In the genomic region with DNA sequence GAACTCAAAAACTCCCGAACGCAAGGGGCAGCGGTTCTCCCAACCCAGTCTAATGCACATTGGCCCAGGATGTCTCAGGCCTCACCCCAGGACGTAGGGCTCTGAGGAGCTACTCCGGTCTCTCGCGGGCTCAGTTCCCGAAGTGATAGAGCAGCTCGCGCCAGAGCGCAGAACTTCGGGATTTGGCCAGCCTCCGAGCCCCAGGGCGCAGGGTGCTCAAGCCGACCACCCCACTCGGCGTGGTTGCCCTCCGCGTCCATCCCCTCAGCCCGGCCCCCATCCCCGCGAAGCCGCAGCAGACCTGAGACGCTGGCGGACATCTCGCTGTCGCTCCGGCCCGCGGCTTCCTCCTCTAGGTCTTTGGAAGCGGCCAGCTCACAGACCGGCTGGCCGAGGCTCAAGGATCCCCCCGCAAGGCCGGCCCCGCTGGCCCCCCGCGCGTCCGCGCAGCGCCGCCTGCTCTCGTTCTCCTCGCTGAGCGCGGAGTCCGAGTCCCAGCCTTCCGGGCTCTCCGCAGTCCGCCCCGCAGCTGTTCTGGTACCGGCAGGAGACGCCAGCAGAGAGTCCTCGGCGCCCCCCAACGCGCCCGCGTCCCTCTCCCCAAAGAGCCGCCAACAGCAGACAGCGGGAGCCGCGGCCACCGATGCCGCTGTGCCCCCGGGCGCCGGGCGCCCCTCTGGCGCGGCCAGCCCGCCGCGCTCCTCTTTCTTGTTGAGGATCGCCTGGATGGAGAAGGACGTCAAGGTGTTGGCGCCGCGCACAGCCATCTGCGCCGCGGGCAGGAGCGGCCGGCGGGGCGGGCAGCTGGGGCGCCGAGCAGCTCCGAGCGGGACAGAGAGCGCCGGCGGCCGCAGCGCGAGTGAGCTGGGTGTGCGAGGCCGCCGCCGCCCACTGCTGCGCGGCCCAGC, we compare ENCODE assay signal across 8 cellular contexts. TPM values are rescaled to one million over a fixed set of nuclear protein-coding genes. Genes with fewer than 3 reads are reported as not detected.
DNase-seq lines count a peak whose midpoint lies in the region; ATAC-seq, FAIRE-seq and TF ChIP-seq lines count a peak whose summit lies in the region.

Gene NKX3-2, minus strand, starts transcription at position 861 of the 908 bp plus-strand sequence. Its CDS starts 94 bp downstream, at position 767.

- POLR2A ChIA-PET in GM12878 (lab: Charles Lee) = no interaction called here

- RAD21 ChIA-PET in GM12878 (lab: Charles Lee; ENCODE audit: unreplicated experiment) = interaction anchor here (0.6 to 0.9 kb wide), 2 partner anchors 691 to 812 kb away, joined by 3 read pairs; no protein-coding TSS in a partner anchor

- no peak for TF ChIP-seq CTCF in GM12878 (IDR thresholded peaks at IDR 0.05 in 2 of 3, conservative IDR thresholded peaks at IDR 0.05 in 1 of 3; ENCODE audit: control insufficient read depth in 2 of 3, extremely low read depth in 1 of 3, insufficient read depth in 1 of 3, low read depth in 3 of 3, low read length in 3 of 3)
- TF ChIP-seq CTCF in testis (IDR thresholded peaks at IDR 0.05) = no peak

- H3K27me3 ChIP-seq in HUES6 (ENCODE audit: control insufficient read depth, insufficient read depth, low read length) (peaks cover 98% of the 10 kb centered on the region), GM12878 (replicated peaks in 1 of 2; ENCODE audit: control insufficient read depth in 2 of 2, insufficient read depth in 2 of 2, low read length in 1 of 2) (peaks cover 25 to 44% of the 10 kb centered on the region in 2 experiments), testis (peaks cover 3% of the 10 kb centered on the region)

- no TSS peak for BruUV-seq in GM12878 (replicated peaks; lab: Mats Ljungman, UMichigan)

- H3K9ac ChIP-seq in HUES6 (ENCODE audit: low read length) (no peak within 1 kb of the TSS), GM12878 (ENCODE audit: control insufficient read depth, insufficient read depth, low read length) (no peak within 1 kb of the TSS)

- ATAC-seq in GM12878 (no peak), left colon (peak; percentile 60)

- H3K36me3 ChIP-seq in HUES6 (ENCODE audit: control insufficient read depth, insufficient read depth, low read length) (no peaks in the 10 kb centered on the region), GM12878 (ENCODE audit: control insufficient read depth in 2 of 2, insufficient read depth in 2 of 2, low read length in 1 of 2) (no peaks in the 10 kb centered on the region), testis (ENCODE audit: low read depth, missing control alignments) (no peaks in the 10 kb centered on the region)

- peak within 1 kb of the TSS; percentile 71 for H3K4me2 ChIP-seq in GM12878 (ENCODE audit: control insufficient read depth, insufficient read depth)

- TF ChIP-seq EP300 in GM12878 (IDR thresholded peaks at IDR 0.05; ENCODE audit: borderline replicate concordance in 1 of 2, control insufficient read depth in 1 of 2, low read depth in 2 of 2, low read length in 2 of 2) = no peak

- H3K4me3 ChIP-seq in HUES6 (ENCODE audit: low read depth, low read length) (peak within 1 kb of the TSS; percentile 50), GM12878 (peak within 1 kb of the TSS; percentile 17; the same call in 1 of the 2 replicates), testis (peak within 1 kb of the TSS; percentile 50 to 54)

- H3K4me1 ChIP-seq in HUES6 (ENCODE audit: control insufficient read depth, insufficient read depth, low read length) (peaks cover 47% of the 10 kb centered on the region), GM12878 (ENCODE audit: control insufficient read depth, insufficient read depth, low read length) (no peaks in the 10 kb centered on the region; the same call in 1 of the 2 replicates), testis (peaks cover 5% of the 10 kb centered on the region)

- CTCF ChIA-PET in GM12878 (lab: Yijun Ruan, JAX) = interaction anchor here (1.6 kb wide), 1 partner anchor 691 kb away, joined by 5 read pairs; no protein-coding TSS in a partner anchor

- in situ Hi-C loops in GM12878 (cut with MboI) = loop anchor here (25.0 kb wide), 1 partner anchor 1782 kb away; no protein-coding TSS in a partner anchor

- TF ChIP-seq POLR2A in GM12878 (IDR thresholded peaks at IDR 0.05; ENCODE audit: low read depth, low read length) (no peak), testis (IDR thresholded peaks at IDR 0.05) (no peak)

- H3K79me2 ChIP-seq in GM12878 (ENCODE audit: control insufficient read depth, insufficient read depth, low read length) = no peaks in the 10 kb centered on the region

- intact Hi-C loops in GM12878 (cut with micrococcal nuclease; ENCODE audit: unreplicated experiment) (loop anchor here (10.0 kb wide), 1 partner anchor 469 kb away; no protein-coding TSS in a partner anchor), left colon (cut with DNase I, micrococcal nuclease) (loop anchor here (10.0 kb wide), 2 partner anchors 59 to 689 kb away; partner anchors contain the start of gene RAB28 (in 1 of the 2)), testis (cut with DNase I; ENCODE audit: low total_unique reads) (no loop called here)

- no peak within 1 kb of the TSS for H3K27ac ChIP-seq in HUES6 (ENCODE audit: low read depth, low read length)
- no peak within 1 kb of the TSS for H3K27ac ChIP-seq in GM12878 (ENCODE audit: control insufficient read depth, insufficient read depth)
- no peak within 1 kb of the TSS for H3K27ac ChIP-seq in testis

- SMC1A ChIA-PET in GM12878 (lab: Charles Lee; ENCODE audit: uncharacterized antibody, unreplicated experiment) = no interaction called here

- WGBS in GM12878 (ENCODE audit: insufficient coverage, insufficient replicate concordance, low lambda C conversion rate, missing lambda C conversion rate) = 62% methylated on average over 57 of the region's 103 CpGs
- WGBS in testis, 2 donors = 4 to 30% methylated on average over 2 to 69 of the region's 103 CpGs

- TF ChIP-seq RAD21 in GM12878 (IDR thresholded peaks at IDR 0.05; ENCODE audit: insufficient read depth, low read depth, low read length) = no peak

- DNase-seq in D341Med (ENCODE audit: low spot score) (peak; percentile 58), GM12878 (ENCODE audit: low read depth, low spot score) (no peak), left colon (peak in 1 of 2 donors; percentile 22), testis (no peak), HPDE6-E6E7 (ENCODE audit: extremely low spot score) (no peak), NK-92 (lab: John Stamatoyannopoulos, UW; ENCODE audit: unreplicated experiment) (no peak), DMS153 (lab: John Stamatoyannopoulos, UW) (no peak)

- peak within 1 kb of the TSS; percentile 3; the same call in 1 of the 2 replicates for H2AFZ ChIP-seq in GM12878 (ENCODE audit: control insufficient read depth, low read depth, low read length)

- no peak for FAIRE-seq in GM12878 (lab: Jason Lieb, UNC)

- no peaks in the 10 kb centered on the region for H3K9me3 ChIP-seq in HUES6 (ENCODE audit: control insufficient read depth, insufficient read depth, low read depth, low read length)
- no peaks in the 10 kb centered on the region; the same call in 2 of the 3 replicates for H3K9me3 ChIP-seq in GM12878 (replicated peaks; ENCODE audit: control insufficient read depth, insufficient read depth, low read length)
- H3K9me3 ChIP-seq in testis = no peaks in the 10 kb centered on the region

- H4K20me1 ChIP-seq in GM12878 (ENCODE audit: control insufficient read depth, insufficient read depth) = no peaks in the 10 kb centered on the region

TF ChIP-seq in GM12878, 131 proteins besides CTCF, POLR2A, EP300 and RAD21 (continues in another document):
- TF ChIP-seq SUZ12 (IDR thresholded peaks at IDR 0.05; ENCODE audit: unreplicated experiment) = peak; percentile 76

RNA-seq across cellular contexts. Expression of gene NKX3-2, which starts in this region (rescaled TPM):
- not detected in 2 replicates for total RNA-seq in GM12878 (2013; cell fraction: nucleolus; rRNA removed)
- total RNA-seq in GM12878 (2014; rRNA removed) = not detected in 2 replicates
- not detected in 2 replicates for total RNA-seq in GM12878 (2014; rRNA removed; fragmentation: Illumina TruSeq; extraction: Trizol)
- total RNA-seq in GM12878 (2021) = not detected in 2 replicates
- not detected for polyA plus RNA-seq in GM12878 (2011; ENCODE audit: low read depth)
- polyA plus RNA-seq in GM12878 (2011; rRNA removed) = not detected in 2 replicates
- not detected in 2 replicates for polyA plus RNA-seq in GM12878 (2011; cell fraction: cytosol; rRNA removed)
- not detected in 2 replicates for polyA plus RNA-seq in GM12878 (2011; cell fraction: nucleus; rRNA removed)
- not detected in 2 replicates for polyA plus RNA-seq in GM12878 (2012)
- not detected in 2 replicates for polyA plus RNA-seq in GM12878 (2014; fragmentation: Illumina TruSeq; extraction: Trizol)
- not detected for polyA plus RNA-seq in GM12878 (2014; fragmentation: Nextera tagmentation; extraction: Ambion mirVana)
- polyA plus RNA-seq in GM12878 (2014; rRNA removed) = 0.10 TPM in 1 of 2 replicates, not detected in the other
- not detected for polyA plus RNA-seq in GM12878 (2016; fragmentation: Nextera tagmentation; extraction: Ambion mirVana)
- polyA minus RNA-seq in GM12878 (2011; rRNA and poly(A)+ RNA removed) = not detected in 2 replicates
- polyA minus RNA-seq in GM12878 (2011; cell fraction: cytosol; rRNA and poly(A)+ RNA removed) = not detected in 2 replicates
- not detected in 2 replicates for polyA minus RNA-seq in GM12878 (2011; cell fraction: nucleus; rRNA and poly(A)+ RNA removed)
- total RNA-seq in left colon = 1 to 10 TPM in 1 of 2 donors, under 1 TPM in 1; 0.09 to 2.5 TPM
- total RNA-seq in testis = 1 to 10 TPM in 1 of 2 donors, under 1 TPM in 1; 0.50 to 1.3 TPM
- polyA plus RNA-seq in testis (ENCODE audit: insufficient read depth, low read depth, low replicate concordance) = 0.57 TPM
